Comparison of ENCODE assay signal across 9 cellular contexts in genomic region chr5:80181618-80182211, GRCh38.
DNase-seq lines count a peak whose midpoint lies in the region; ATAC-seq and TF ChIP-seq lines count a peak whose summit lies in the region.
"Had no signal": no experiment of that assay in that cellular context is flagged by ENCODE, and none has a peak within 500 bp of the region (broad histone marks: within the 10 kb centered on the region; RNA-seq: fewer than 3 reads in every experiment).

No MANE protein-coding gene starts in this region.

- no peak overlapping the region for H2BK120ac ChIP-seq in H9 (ENCODE audit: low read depth, low read length, poor library complexity, severe bottlenecking)

- H3T11ph ChIP-seq in H9 (ENCODE audit: low read length), result no peak overlapping the region

- no peak overlapping the region for H4K8ac ChIP-seq in H9 (replicated peaks; ENCODE audit: insufficient read length, low read depth, low read length)

- no peak overlapping the region for H2AFZ ChIP-seq in H9 (ENCODE audit: low read length)
- no peak overlapping the region for H2AFZ ChIP-seq in SK-N-SH (ENCODE audit: low read depth)

- H4K20me1 ChIP-seq in H9 (ENCODE audit: control insufficient read depth, insufficient read depth, insufficient read length) (no peaks in the 10 kb centered on the region), SK-N-SH (ENCODE audit: insufficient read depth) (no peaks in the 10 kb centered on the region)

- no peak overlapping the region for H2BK5ac ChIP-seq in H9 (ENCODE audit: insufficient read length, low read length)

- H3K36me3 ChIP-seq in SK-N-SH (replicated peaks in 1 of 2; ENCODE audit: control insufficient read depth in 1 of 2, insufficient read depth in 2 of 2, low read length in 1 of 2), result no peaks in the 10 kb centered on the region
- H3K36me3 ChIP-seq: thoracic aorta had no signal

- no peak overlapping the region for H3K9ac ChIP-seq in H9 (ENCODE audit: extremely low read depth, insufficient read length, low read length)
- no peak overlapping the region for H3K9ac ChIP-seq in SK-N-SH

- H3K14ac ChIP-seq in H9 (ENCODE audit: insufficient read depth, low read length), result no peak overlapping the region

- H3K4me1 ChIP-seq in H9 (ENCODE audit: insufficient read depth, low read length) (peaks cover 19% of the 10 kb centered on the region), SK-N-SH (ENCODE audit: control insufficient read depth in 1 of 2, insufficient read depth in 2 of 2, low read depth in 1 of 2, low read length in 1 of 2) (peaks cover 0 to 20% of the 10 kb centered on the region in 2 experiments; a peak in 1 of 4 replicates)

- no peak overlapping the region for H3K4me3 ChIP-seq in SK-N-SH (ENCODE audit: low read depth in 2 of 2, low read length in 1 of 2)
- H3K4me3 ChIP-seq: thoracic aorta had no signal

- H3K79me1 ChIP-seq in H9 (ENCODE audit: insufficient read depth, low read depth, low read length, poor library complexity, severe bottlenecking), result no peaks in the 10 kb centered on the region

- no peaks in the 10 kb centered on the region for H3F3A ChIP-seq in SK-N-SH (replicated peaks; ENCODE audit: insufficient read depth)

- no peak overlapping the region for H4K5ac ChIP-seq in H9 (ENCODE audit: insufficient read length, low read depth, low read length)

- CTCF ChIA-PET in SK-N-SH (lab: Yijun Ruan, JAX), result no interaction called here

- H2AK5ac ChIP-seq in H9 (ENCODE audit: insufficient read length, low read length), result no peak overlapping the region

- H3K27me3 ChIP-seq in H9 (ENCODE audit: insufficient read depth, low read length) (no peaks in the 10 kb centered on the region), SK-N-SH (ENCODE audit: insufficient read depth) (no peaks in the 10 kb centered on the region)

- no peak overlapping the region for H2BK12ac ChIP-seq in H9 (ENCODE audit: insufficient read length, low read depth, low read length)

- H3K9me2 ChIP-seq in SK-N-SH, result no peaks in the 10 kb centered on the region

- no peak for TF ChIP-seq RAD21 in SK-N-SH (IDR thresholded peaks at IDR 0.05; ENCODE audit: low read length)

- TF ChIP-seq CTCF in H9 (conservative IDR thresholded peaks at IDR 0.05) (no peak), SK-N-SH (IDR thresholded peaks at IDR 0.05) (no peak)

- peak overlapping the region; percentile 67 to 93 (median 83); a peak in 5 of 7 replicates for H3K27ac Mint-ChIP-seq in H9
- H3K27ac Mint-ChIP-seq in naive thymus-derived CD8-positive, alpha-beta T cell, result peak overlapping the region; percentile 79 to 99 (median 97)

- peaks cover 62% of the 10 kb centered on the region in 2 experiments for H3K4me1 Mint-ChIP-seq in H9
- H3K4me1 Mint-ChIP-seq in naive thymus-derived CD8-positive, alpha-beta T cell, result peaks cover 53 to 89% (median 89%) of the 10 kb centered on the region in 4 donors

- H3K79me2 ChIP-seq in H9 (ENCODE audit: insufficient read depth, low read length) (peaks cover 8% of the 10 kb centered on the region; the same call in 1 of the 2 replicates), SK-N-SH (ENCODE audit: insufficient read depth) (peaks cover 3% of the 10 kb centered on the region; the same call in 1 of the 2 replicates)

- H3K4me3 Mint-ChIP-seq in H9, result no peak overlapping the region
- peak overlapping the region; percentile 54 to 90 (median 64) for H3K4me3 Mint-ChIP-seq in naive thymus-derived CD8-positive, alpha-beta T cell

- H3K27me3 Mint-ChIP-seq in H9 (ENCODE audit: low read depth), result no peaks in the 10 kb centered on the region
- no peaks in the 10 kb centered on the region for H3K27me3 Mint-ChIP-seq in naive thymus-derived CD8-positive, alpha-beta T cell

- no peak for TF ChIP-seq EP300 in SK-N-SH (IDR thresholded peaks at IDR 0.05; ENCODE audit: borderline replicate concordance in 1 of 2, low read depth in 1 of 2, low read length in 1 of 2)

- H3K4ac ChIP-seq in H9 (ENCODE audit: low read depth, low read length), result no peak overlapping the region

- no peak overlapping the region for H3K23ac ChIP-seq in H9 (ENCODE audit: insufficient read length, low read depth, low read length)

- H3K9me3 Mint-ChIP-seq in H9, result no peaks in the 10 kb centered on the region
- H3K9me3 Mint-ChIP-seq in naive thymus-derived CD8-positive, alpha-beta T cell, result no peaks in the 10 kb centered on the region

- H3K36me3 Mint-ChIP-seq in H9 (ENCODE audit: insufficient read depth in 1 of 3, low read depth in 3 of 3), result peaks cover 0 to 15% (median 10%) of the 10 kb centered on the region in 3 experiments; a peak in 3 of 7 replicates
- H3K36me3 Mint-ChIP-seq in naive thymus-derived CD8-positive, alpha-beta T cell, result peaks cover 0 to 32% (median 19%) of the 10 kb centered on the region in 3 donors

- H3K23me2 ChIP-seq in H9 (ENCODE audit: insufficient read length, low read depth, low read length, poor library complexity, severe bottlenecking), result no peaks in the 10 kb centered on the region

- no CpG with 5 or more reads among the region's 5 CpGs for WGBS in H9 (ENCODE audit: extremely low coverage, insufficient read length, low lambda C conversion rate)
- 67% methylated on average over 5 of the region's 5 CpGs for WGBS in SK-N-SH (ENCODE audit: low lambda C conversion rate)

- no peak overlapping the region; the same call in 1 of the 2 replicates for H2BK15ac ChIP-seq in H9 (ENCODE audit: low read depth, low read length)

- peak; percentile 62 to 68 for ATAC-seq in naive thymus-derived CD8-positive, alpha-beta T cell
- ATAC-seq in HG03135 (IDR thresholded peaks at IDR 0.05; ENCODE audit: unreplicated experiment), result no peak

- H3K27ac ChIP-seq in H9 (ENCODE audit: insufficient read length, low read depth, low read length) (peak overlapping the region; percentile 40), SK-N-SH (ENCODE audit: low read depth in 2 of 2, low read length in 1 of 2) (peak overlapping the region in 1 of 2 experiments; percentile 75; a peak in 2 of 4 replicates)
- H3K27ac ChIP-seq: thoracic aorta had no signal

- H3K18ac ChIP-seq in H9 (ENCODE audit: insufficient read length, low read depth, low read length), result no peak overlapping the region

- no peak overlapping the region for H4K91ac ChIP-seq in H9 (ENCODE audit: insufficient read length, low read depth, low read length)

- DNase-seq in H9, result no peak
- peak; percentile 6 for DNase-seq in NCI-H526 treated with DMSO at 0.1 percent for 48 hours (lab: John Stamatoyannopoulos, UW)
- DNase-seq in astrocyte of the hippocampus (ENCODE audit: low read depth, low spot score), result peak; percentile 80
- peak in 9 of 10 donors; percentile 32 to 87 (median 68) for DNase-seq in naive thymus-derived CD8-positive, alpha-beta T cell
- no peak for DNase-seq in mesenteric fat pad (ENCODE audit: low spot score)
- DNase-seq in SK-N-SH, result no peak
- no peak for DNase-seq in NCI-H1694 treated with DMSO at 0.1 percent for 48 hours (lab: John Stamatoyannopoulos, UW)

- H3K9me3 ChIP-seq in H9 (ENCODE audit: control insufficient read depth, low read depth, low read length) (no peaks in the 10 kb centered on the region), SK-N-SH (no peaks in the 10 kb centered on the region)
- H3K9me3 ChIP-seq: thoracic aorta had no signal

- no peak overlapping the region for H2BK20ac ChIP-seq in H9 (ENCODE audit: low read depth, low read length, poor library complexity, severe bottlenecking)

- no peak overlapping the region for H3K56ac ChIP-seq in H9 (ENCODE audit: insufficient read length, low read depth, low read length)

- POLR2A ChIA-PET in naive thymus-derived CD8-positive, alpha-beta T cell (lab: Charles Lee), result interaction anchor here (0.8 to 12.9 kb wide), 20 partner anchors 8 to 126 kb away, joined by 3 to 187 read pairs (median 6); partner anchors contain the start of gene SERINC5
- POLR2A ChIA-PET in SK-N-SH (lab: Yijun Ruan, JAX), result no interaction called here

- no peak overlapping the region for H3K4me2 ChIP-seq in H9 (ENCODE audit: insufficient read depth, insufficient read length, low read length)
- H3K4me2 ChIP-seq in SK-N-SH, result no peak overlapping the region

TF ChIP-seq in SK-N-SH, 30 proteins besides CTCF, POLR2A, EP300 and RAD21 (continues in another document):
- no peak for TF ChIP-seq RCOR1 (IDR thresholded peaks at IDR 0.05; ENCODE audit: low read length)
- no peak for TF ChIP-seq IRF3 (IDR thresholded peaks at IDR 0.05; ENCODE audit: low read depth, low read length)
- no peak for TF ChIP-seq USF1 (IDR thresholded peaks at IDR 0.05; ENCODE audit: borderline replicate concordance, low read depth)
- TF ChIP-seq FOXM1 (IDR thresholded peaks at IDR 0.05; ENCODE audit: low read depth), result no peak
- no peak for TF ChIP-seq GABPA (IDR thresholded peaks at IDR 0.05; ENCODE audit: low read depth)
- TF ChIP-seq YY1 (IDR thresholded peaks at IDR 0.05; ENCODE audit: low read depth), result no peak

Comparison
In these comparisons a context has a peak if more than half of its experiments do, and no peak if none do; other contexts are left out.
1. DNase-seq: peak in NCI-H526 treated with DMSO at 0.1 percent for 48 hours (single experiment), astrocyte of the hippocampus (single experiment) and naive thymus-derived CD8-positive, alpha-beta T cell (9 of 10); none in H9 (single experiment), mesenteric fat pad (single experiment), SK-N-SH (single experiment) and NCI-H1694 treated with DMSO at 0.1 percent for 48 hours (single experiment).
2. H3K4me3 Mint-ChIP-seq: peak in naive thymus-derived CD8-positive, alpha-beta T cell (10 of 10); none in H9 (0 of 2).